ENCODE assay signal across 17 cellular contexts in the genomic region with DNA sequence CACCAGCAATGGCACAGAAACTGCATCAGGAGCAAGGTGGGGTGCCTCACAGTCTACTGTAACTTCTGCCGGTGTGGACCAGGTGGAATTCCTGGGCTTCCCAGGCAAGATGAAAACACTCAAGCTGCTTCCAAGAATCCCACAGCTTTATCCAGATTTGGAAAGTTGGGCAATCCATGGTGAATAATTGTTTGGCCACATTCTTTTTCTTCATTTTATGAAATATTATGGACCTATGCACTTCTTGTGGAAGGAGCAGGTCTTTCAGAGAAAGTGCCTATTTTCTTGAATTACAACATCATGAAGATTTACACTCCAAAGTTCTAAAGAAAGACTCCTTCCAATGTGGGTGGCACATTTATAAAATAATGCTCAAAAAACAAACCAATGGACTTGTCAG.
DNase-seq lines count a peak whose midpoint lies in the region; TF ChIP-seq lines count a peak whose summit lies in the region.
"Had no signal": no experiment of that assay in that cellular context is flagged by ENCODE, and none has a peak within 500 bp of the region (broad histone marks: within the 10 kb centered on the region; RNA-seq: fewer than 3 reads in every experiment).

No MANE protein-coding gene starts in this region.

- DNase-seq in GM03348 (ENCODE audit: low spot score) (peak; percentile 20), fibroblast of mammary gland (ENCODE audit: low read depth) (peak; percentile 15), fibroblast of the aortic adventitia (ENCODE audit: low read depth) (peak; percentile 55), GM20000 (ENCODE audit: low spot score) (no peak), EL (no peak), NCI-H345 treated with DMSO at 0.1 percent for 48 hours (lab: John Stamatoyannopoulos, UW; ENCODE audit: unreplicated experiment) (no peak)
- DNase-seq: 8988T; ACHN; C1 segment of cervical spinal cord; Caco-2; CD8-positive, alpha-beta T cell; DMS153; GF-D8; GOT3; HFFc6 had no signal

- H3K4me3 ChIP-seq in fibroblast of mammary gland (ENCODE audit: control insufficient read depth, low read depth, low read length) = no peak overlapping the region
- no peak overlapping the region for H3K4me3 ChIP-seq in fibroblast of the aortic adventitia (ENCODE audit: low read depth, low read length)
- H3K4me3 ChIP-seq: A549, HAP-1 had no signal

- no peak for TF ChIP-seq CTCF in fibroblast of mammary gland (conservative IDR thresholded peaks at IDR 0.05; ENCODE audit: control insufficient read depth, insufficient read depth, low read depth, low read length)
- TF ChIP-seq CTCF in fibroblast of the aortic adventitia (IDR thresholded peaks at IDR 0.05; ENCODE audit: insufficient read depth, low read length) = no peak
- TF ChIP-seq CTCF in GM20000 (IDR thresholded peaks at IDR 0.05; ENCODE audit: extremely low read depth, missing control alignments) = no peak

Comparison
In these comparisons a context has a peak if more than half of its experiments do, and no peak if none do; other contexts are left out.
1. DNase-seq: peak in GM03348 (single experiment), fibroblast of mammary gland (single experiment) and fibroblast of the aortic adventitia (single experiment); none in GM20000 (single experiment), EL (single experiment) and NCI-H345 treated with DMSO at 0.1 percent for 48 hours (single experiment).